ENCODE assay signal across 9 cellular contexts in genomic region chr15:97585408-97585807, GRCh38.
"Had no signal": no experiment of that assay in that cellular context is flagged by ENCODE, and none has a peak within 500 bp of the region (broad histone marks: within the 10 kb centered on the region; RNA-seq: fewer than 3 reads in every experiment).

No MANE protein-coding gene starts in this region.

- H3K27ac Mint-ChIP-seq: HFFc6, IgD-negative memory B cell had no signal

- H3K4me1 ChIP-seq: HAP-1 had no signal

- H3K27me3 Mint-ChIP-seq: IgD-negative memory B cell had no signal

- H3K4me3 Mint-ChIP-seq: HFFc6, IgD-negative memory B cell had no signal

- DNase-seq: GM23248, GOT3, H7, HFFc6 had no signal

- H3K36me3 ChIP-seq: HAP-1 had no signal

- H3K9me3 ChIP-seq: HAP-1 had no signal

- FAIRE-seq: HepG2 had no signal

- H3K4me3 ChIP-seq: GM23248, HAP-1 had no signal

- ATAC-seq: HCT116, HepG2 had no signal

- H3K27ac ChIP-seq: GM23248, HL-60 had no signal

- H3K9ac ChIP-seq: GM23248 had no signal

- H3K4me1 Mint-ChIP-seq: IgD-negative memory B cell had no signal
